In the genomic region with DNA sequence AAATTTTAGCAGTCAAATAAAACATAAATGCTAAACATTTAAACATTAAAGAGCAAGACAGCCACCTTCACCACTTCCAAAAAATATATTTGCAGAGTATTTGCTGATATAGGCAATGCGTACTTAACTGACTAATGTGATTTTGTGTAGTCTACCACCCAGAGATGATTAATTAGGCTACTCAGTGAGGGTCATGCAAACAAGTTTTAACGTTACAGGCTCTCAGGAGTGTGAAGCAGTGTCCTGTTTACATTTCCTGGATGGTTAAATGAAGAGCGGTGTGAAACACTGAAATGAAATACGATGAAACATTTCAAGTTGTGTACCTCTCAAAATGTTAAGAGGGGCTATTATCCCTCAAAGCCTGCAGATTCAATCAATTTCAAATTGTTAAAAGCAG, we compare ENCODE assay signal across 22 cellular contexts.
DNase-seq lines count a peak whose midpoint lies in the region; ATAC-seq, FAIRE-seq and TF ChIP-seq lines count a peak whose summit lies in the region.
"Had no signal": no experiment of that assay in that cellular context is flagged by ENCODE, and none has a peak within 500 bp of the region (broad histone marks: within the 10 kb centered on the region; RNA-seq: fewer than 3 reads in every experiment).

No MANE protein-coding gene starts in this region.

- no peak overlapping the region for H3K56ac ChIP-seq in H1 (replicated peaks; ENCODE audit: insufficient read length, low read depth, low read length)

- H3K4me1 ChIP-seq in H1 (replicated peaks in 1 of 4; ENCODE audit: control insufficient read depth in 3 of 4, insufficient read depth in 4 of 4, low read length in 3 of 4) (peaks cover 0 to 6% (median 4%) of the 10 kb centered on the region in 4 experiments; a peak in 2 of 7 replicates), adrenal gland (replicated peaks in 1 of 2) (no peaks in the 10 kb centered on the region)
- H3K4me1 ChIP-seq: BLaER1, upper lobe of right lung had no signal

- peaks cover 0 to 1% (median 0%) of the 10 kb centered on the region in 4 experiments; a peak in 1 of 7 replicates for H3K27me3 ChIP-seq in H1 (replicated peaks in 1 of 4; ENCODE audit: control insufficient read depth in 3 of 4, extremely low read depth in 1 of 4, insufficient read depth in 3 of 4, low read length in 3 of 4)
- no peaks in the 10 kb centered on the region for H3K27me3 ChIP-seq in adrenal gland
- H3K27me3 ChIP-seq: BLaER1, cardiac muscle cell, hepatocyte, upper lobe of right lung had no signal

- H3K27ac ChIP-seq in H1 (ENCODE audit: low read depth, low read length) (no peak overlapping the region), adrenal gland (no peak overlapping the region)
- H3K27ac ChIP-seq: 22Rv1, BLaER1, cardiac muscle cell, HL-60, RWPE1, upper lobe of right lung, WERI-Rb-1 had no signal

- TF ChIP-seq RAD21 in H1 (IDR thresholded peaks at IDR 0.05 in 1 of 2, conservative IDR thresholded peaks at IDR 0.05 in 1 of 2; ENCODE audit: low read depth in 2 of 2, low read length in 2 of 2) = no peak

- no peak overlapping the region for H2BK15ac ChIP-seq in H1 (ENCODE audit: low read length)

- no peak overlapping the region for H3K9ac ChIP-seq in H1 (replicated peaks in 1 of 4; ENCODE audit: extremely low read depth in 1 of 4, low read depth in 3 of 4, low read length in 3 of 4)
- H3K9ac ChIP-seq: BLaER1 had no signal

- TF ChIP-seq POLR2A in H1 (IDR thresholded peaks at IDR 0.05; ENCODE audit: control extremely low read depth in 1 of 2, low read depth in 2 of 2, low read length in 2 of 2) (no peak), adrenal gland (IDR thresholded peaks at IDR 0.05) (no peak)

- no peaks in the 10 kb centered on the region for H3K79me2 ChIP-seq in H1 (ENCODE audit: control insufficient read depth in 1 of 2, insufficient read depth in 2 of 2, low read length in 2 of 2)
- H3K79me2 ChIP-seq: hepatocyte had no signal

- 82% methylated on average over 4 of the region's 4 CpGs; no CpG with 5 or more reads in 1 of the 2 experiments for WGBS in H1 (ENCODE audit: extremely low coverage in 1 of 2, insufficient coverage in 1 of 2, insufficient read length in 1 of 2, insufficient replicate concordance in 2 of 2, low coverage in 1 of 2, low lambda C conversion rate in 2 of 2, missing lambda C conversion rate in 1 of 2), 2 experiments
- WGBS in adrenal gland, 4 donors = 75 to 86% (median 80%) methylated on average over 4 of the region's 4 CpGs

- H3K18ac ChIP-seq in H1 (ENCODE audit: extremely low read depth, low read length) = no peak overlapping the region

- H4K5ac ChIP-seq in H1 (ENCODE audit: insufficient read length, low read depth, low read length) = no peak overlapping the region

- no peak overlapping the region for H4K91ac ChIP-seq in H1 (replicated peaks; ENCODE audit: insufficient read length, low read length)

- H3K23me2 ChIP-seq in H1 (ENCODE audit: low read depth, low read length) = no peaks in the 10 kb centered on the region

- DNase-seq in COLO668 (lab: John Stamatoyannopoulos, UW; ENCODE audit: unreplicated experiment) = peak; percentile 21
- peak; percentile 27 for DNase-seq in NCI-H1436 treated with DMSO at 0.1 percent for 48 hours (lab: John Stamatoyannopoulos, UW)
- DNase-seq in NCI-H526 treated with DMSO at 0.1 percent for 48 hours (lab: John Stamatoyannopoulos, UW) = peak; percentile 4
- no peak for DNase-seq in H1 (ENCODE audit: low read depth in 1 of 2, low spot score in 2 of 2)
- no peak for DNase-seq in adrenal gland
- no peak for DNase-seq in effector CD4-positive, alpha-beta T cell
- DNase-seq in RCC 7860 (ENCODE audit: low spot score) = no peak
- DNase-seq: activated CD8-positive, alpha-beta T cell treated with anti-CD3 and anti-CD28 coated beads for 36 hours; activated naive CD8-positive, alpha-beta T cell treated with anti-CD3 and anti-CD28 coated beads, Interleukin-2, amount 50 U/mL, for 24 hours; activated T-cell treated with anti-CD3 and anti-CD28 coated beads, Interleukin-2, amount 50 U/mL, for 72 hours; GOT3; stimulated activated naive CD8-positive, alpha-beta T cell treated with anti-CD3 and anti-CD28 coated beads, Interleukin-15, amount 100 ng/mL, for 72 hours; upper lobe of right lung; WERI-Rb-1 had no signal

- CTCF ChIA-PET in H1 (lab: Charles Lee; ENCODE audit: partially characterized antibody) = interaction anchor here (0.7 to 1.3 kb wide), 4 partner anchors 20 to 749 kb away, joined by 3 to 5 read pairs (median 4); no protein-coding TSS in a partner anchor

- no peak overlapping the region for H3K4me3 ChIP-seq in H1 (ENCODE audit: extremely low read depth in 1 of 4, insufficient read depth in 2 of 4, low read depth in 3 of 4, low read length in 4 of 4)
- no peak overlapping the region for H3K4me3 ChIP-seq in adrenal gland
- H3K4me3 ChIP-seq: BLaER1, cardiac muscle cell, hepatocyte, upper lobe of right lung had no signal

- no peak overlapping the region for H3K4ac ChIP-seq in H1 (replicated peaks; ENCODE audit: insufficient read length, low read depth, low read length)

- H2BK20ac ChIP-seq in H1 (ENCODE audit: low read length) = no peak overlapping the region

- H3K4me2 ChIP-seq in H1 (ENCODE audit: insufficient read depth in 1 of 2, low read depth in 2 of 2, low read length in 2 of 2) = no peak overlapping the region
- H3K4me2 ChIP-seq: BLaER1, hepatocyte had no signal

- no peaks in the 10 kb centered on the region for H4K20me1 ChIP-seq in H1 (replicated peaks in 1 of 2; ENCODE audit: control insufficient read depth in 1 of 2, insufficient read depth in 2 of 2, low read length in 2 of 2)
- H4K20me1 ChIP-seq: BLaER1 had no signal

- no peak for TF ChIP-seq CTCF in H1 (IDR thresholded peaks at IDR 0.05; ENCODE audit: control extremely low read depth in 1 of 3, insufficient read depth in 1 of 3, low read depth in 1 of 3, low read length in 3 of 3)
- no peak for TF ChIP-seq CTCF in adrenal gland (IDR thresholded peaks at IDR 0.05)

- no peak overlapping the region for H2AK5ac ChIP-seq in H1 (ENCODE audit: low read depth, low read length)

- TF ChIP-seq EP300 in H1 (IDR thresholded peaks at IDR 0.05; ENCODE audit: borderline replicate concordance in 1 of 2, low read depth in 2 of 2, low read length in 2 of 2) = no peak

- no peak for ATAC-seq in HG03108 (IDR thresholded peaks at IDR 0.05; ENCODE audit: unreplicated experiment)
- ATAC-seq: activated CD8-positive, alpha-beta T cell treated with anti-CD3 and anti-CD28 coated beads for 36 hours; activated naive CD8-positive, alpha-beta T cell treated with anti-CD3 and anti-CD28 coated beads, Interleukin-2, amount 50 U/mL, for 24 hours; activated T-cell treated with anti-CD3 and anti-CD28 coated beads, Interleukin-2, amount 50 U/mL, for 72 hours; sciatic nerve; stimulated activated naive CD8-positive, alpha-beta T cell treated with anti-CD3 and anti-CD28 coated beads, Interleukin-15, amount 100 ng/mL, for 72 hours; upper lobe of right lung had no signal

- H3K9me3 ChIP-seq in H1 (ENCODE audit: insufficient read depth in 2 of 2, low read depth in 1 of 2, low read length in 1 of 2) (no peaks in the 10 kb centered on the region), adrenal gland (replicated peaks in 1 of 3) (no peaks in the 10 kb centered on the region)
- H3K9me3 ChIP-seq: BLaER1, upper lobe of right lung had no signal

- H2BK5ac ChIP-seq in H1 (ENCODE audit: low read depth, low read length) = no peak overlapping the region

- H3K14ac ChIP-seq in H1 (ENCODE audit: insufficient read length) = no peak overlapping the region

- H2BK12ac ChIP-seq in H1 (ENCODE audit: low read depth, low read length) = no peak overlapping the region

- intact Hi-C loops in adrenal gland (cut with DNase I) = no loop called here

- H3K23ac ChIP-seq in H1 (ENCODE audit: insufficient read length) = no peak overlapping the region

- H2AFZ ChIP-seq in H1 (ENCODE audit: low read length) = peak overlapping the region; percentile 59; the same call in 1 of the 2 replicates
- H2AFZ ChIP-seq: hepatocyte had no signal

- H3K79me1 ChIP-seq in H1 (ENCODE audit: low read depth, low read length) = no peaks in the 10 kb centered on the region

- H3K36me3 ChIP-seq in H1 (ENCODE audit: control insufficient read depth in 2 of 4, insufficient read depth in 4 of 4, low read length in 3 of 4) (no peaks in the 10 kb centered on the region), adrenal gland (replicated peaks in 1 of 2) (no peaks in the 10 kb centered on the region)
- H3K36me3 ChIP-seq: BLaER1, cardiac muscle cell, upper lobe of right lung, WERI-Rb-1 had no signal

- FAIRE-seq in H1 (lab: Jason Lieb, UNC) (no peak), RCC 7860 (lab: Jason Lieb, UNC) (no peak)

- no peak overlapping the region for H4K8ac ChIP-seq in H1 (ENCODE audit: extremely low read depth, insufficient read depth, low read length)

- POLR2A ChIA-PET in H1 (lab: Charles Lee; ENCODE audit: partially characterized antibody) = no interaction called here

- no peak overlapping the region for H2BK120ac ChIP-seq in H1 (replicated peaks; ENCODE audit: low read depth, low read length)

TF ChIP-seq in H1, 55 proteins besides CTCF, POLR2A, EP300 and RAD21 (continues in another document):
- TF ChIP-seq CEBPB (IDR thresholded peaks at IDR 0.05; ENCODE audit: low read depth, low read length) (no peak), SIX5 (IDR thresholded peaks at IDR 0.05; ENCODE audit: low read depth, low read length) (no peak), CHD1 (IDR thresholded peaks at IDR 0.05; ENCODE audit: low read depth, low read length) (no peak), RXRA (IDR thresholded peaks at IDR 0.05; ENCODE audit: insufficient read depth, low read depth, low read length) (no peak), SAP30 (IDR thresholded peaks at IDR 0.05; ENCODE audit: insufficient read depth, insufficient replicate concordance, low read length) (no peak), RFX5 (IDR thresholded peaks at IDR 0.05; ENCODE audit: borderline replicate concordance, low read depth, low read length) (no peak), BCL11A (IDR thresholded peaks at IDR 0.05; ENCODE audit: low read depth in 2 of 2, low read length in 2 of 2) (no peak), BRCA1 (IDR thresholded peaks at IDR 0.05; ENCODE audit: low read depth, low read length) (no peak), TAF1 (IDR thresholded peaks at IDR 0.05; ENCODE audit: low read depth, low read length) (no peak), JUN (IDR thresholded peaks at IDR 0.05; ENCODE audit: low read depth, low read length) (no peak), CBX8 (IDR thresholded peaks at IDR 0.05; ENCODE audit: borderline replicate concordance, low read depth, low read length) (no peak), HDAC6 (IDR thresholded peaks at IDR 0.05; ENCODE audit: low read depth, low read length) (no peak), NANOG (IDR thresholded peaks at IDR 0.05; ENCODE audit: insufficient read depth, low read depth, low read length, poor library complexity, severe bottlenecking) (no peak), POLR2AphosphoS5 (IDR thresholded peaks at IDR 0.05; ENCODE audit: low read depth, low read length) (no peak)
- TF ChIP-seq, protein P1, sequence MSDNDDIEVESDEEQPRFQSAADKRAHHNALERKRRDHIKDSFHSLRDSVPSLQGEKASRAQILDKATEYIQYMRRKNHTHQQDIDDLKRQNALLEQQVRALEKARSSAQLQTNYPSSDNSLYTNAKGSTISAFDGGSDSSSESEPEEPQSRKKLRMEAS (IDR thresholded peaks at IDR 0.05) = no peak

Comparison
In these comparisons a context has a peak if more than half of its experiments do, and no peak if none do; other contexts are left out.
1. DNase-seq: peak in COLO668 (single experiment), NCI-H1436 treated with DMSO at 0.1 percent for 48 hours (single experiment) and NCI-H526 treated with DMSO at 0.1 percent for 48 hours (single experiment); none in H1 (0 of 2), adrenal gland (0 of 7), effector CD4-positive, alpha-beta T cell (single experiment) and RCC 7860 (single experiment).